In the genomic region with DNA sequence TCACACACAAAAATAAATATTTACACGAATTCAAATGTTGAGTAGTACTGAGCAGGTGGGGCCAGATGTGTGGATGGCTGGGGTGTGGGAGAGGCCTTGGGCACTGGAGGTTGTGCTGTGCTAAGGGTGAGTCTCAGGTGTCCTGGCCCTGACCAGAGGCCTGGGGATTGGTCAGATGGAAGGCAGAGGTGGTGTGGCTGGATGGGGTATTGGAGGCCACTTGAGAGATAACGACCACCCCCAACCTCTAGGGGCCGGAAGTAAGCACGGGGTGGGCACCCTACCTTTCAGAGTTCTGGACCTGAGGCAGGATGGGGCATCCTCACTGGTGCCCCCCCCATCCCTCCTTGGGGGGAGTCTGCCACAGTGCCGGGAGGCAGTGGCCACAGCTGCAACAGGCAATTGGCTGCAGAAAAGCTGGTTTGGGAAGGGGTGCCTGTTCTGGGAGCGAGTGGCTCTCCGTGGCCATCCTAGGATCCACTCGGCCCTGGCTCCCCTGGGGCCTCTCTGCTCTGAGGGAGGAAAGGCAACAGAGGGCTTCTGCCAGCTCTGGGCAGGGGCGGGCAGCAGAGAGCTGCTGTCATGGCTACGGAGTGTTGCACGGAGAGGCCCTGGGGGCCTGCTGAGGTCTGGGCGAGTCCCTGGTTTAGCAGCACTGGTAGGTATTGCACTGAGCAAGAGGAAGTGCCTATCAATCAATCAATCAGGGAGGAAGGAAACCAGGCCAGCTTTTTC, we compare ENCODE assay signal across 13 cellular contexts.
A peak's percentile ranks its signal among the peaks of the same experiment; 100 is the strongest.
DNase-seq lines count a peak whose midpoint lies in the region; ATAC-seq, FAIRE-seq and TF ChIP-seq lines count a peak whose summit lies in the region.
"Had no signal": no experiment of that assay in that cellular context is flagged by ENCODE, and none has a peak within 500 bp of the region (broad histone marks: within the 10 kb centered on the region; RNA-seq: fewer than 3 reads in every experiment).

No MANE protein-coding gene starts in this region.

- no peak for FAIRE-seq in HepG2 (lab: Jason Lieb, UNC)
- FAIRE-seq: bronchial epithelial cell, G401.6 had no signal

- TF ChIP-seq CTCF in right atrium auricular region (IDR thresholded peaks at IDR 0.05) (no peak), HepG2 (CRISPR knock-in tag; IDR thresholded peaks at IDR 0.05) (0 out of 2 replicates have a peak, but pooled peaks have one; percentile 9)

- peaks cover 19% of the 10 kb centered on the region; the same call in 1 of the 2 replicates for H4K20me1 ChIP-seq in HepG2 (ENCODE audit: insufficient read depth, low read length)

- no peak for TF ChIP-seq RAD21 in HepG2 (CRISPR knock-in tag; IDR thresholded peaks at IDR 0.05)

- H3K27me3 ChIP-seq in right atrium auricular region (no peaks in the 10 kb centered on the region), HepG2 (ENCODE audit: control insufficient read depth in 1 of 2, insufficient read depth in 2 of 2, low read length in 2 of 2) (no peaks in the 10 kb centered on the region)

- TF ChIP-seq EP300 in HepG2 (IDR thresholded peaks at IDR 0.05; ENCODE audit: low read depth in 2 of 2, low read length in 2 of 2) (no peak), HepG2 (CRISPR knock-in tag; IDR thresholded peaks at IDR 0.05; ENCODE audit: borderline replicate concordance) (no peak)

- DNase-seq in cardiac septum (ENCODE audit: low spot score), result peak; percentile 71
- DNase-seq in right atrium auricular region (ENCODE audit: low spot score), result no peak
- DNase-seq in activated T-helper 2 cell treated with anti-CD3 and anti-CD28 coated beads, Interferon-gamma antibody, Interleukin-2, Interleukin-4, amounts not matched to agents 10 μg/mL and 5 μg/mL and 100 μg/mL, durations not matched to agents 14 hours and 24 hours and 36 hours (ENCODE audit: low spot score), result no peak
- DNase-seq in HepG2 (ENCODE audit: low spot score), result no peak
- no peak for DNase-seq in D341Med (ENCODE audit: low spot score)
- no peak for DNase-seq in 8988T
- DNase-seq in effector CD8-positive, alpha-beta T cell (lab: John Stamatoyannopoulos, UW), result no peak
- DNase-seq: Kasumi-1; stimulated activated CD4-positive, alpha-beta T cell treated with anti-CD3 and anti-CD28 coated beads, Interleukin-15, amount 100 ng/mL, for 24 hours had no signal

- H3K4me2 ChIP-seq in HepG2 (ENCODE audit: low read depth, low read length), result no peak overlapping the region

- no peak overlapping the region for H3K4me3 Mint-ChIP-seq in activated T-helper 2 cell treated with anti-CD3 and anti-CD28 coated beads, Interferon-gamma antibody, Interleukin-2, Interleukin-4, amounts not matched to agents 10 μg/mL and 5 μg/mL and 100 μg/mL, durations not matched to agents 14 hours and 24 hours and 36 hours (ENCODE audit: low read depth)

- peaks cover 25% of the 10 kb centered on the region for H3K36me3 ChIP-seq in right atrium auricular region
- H3K36me3 ChIP-seq in HepG2 (replicated peaks in 1 of 2; ENCODE audit: control insufficient read depth in 1 of 2, insufficient read depth in 2 of 2, low read length in 2 of 2), result peaks cover 31 to 78% of the 10 kb centered on the region in 2 experiments

- H3K4me1 ChIP-seq in right atrium auricular region (peaks cover 0 to 53% of the 10 kb centered on the region in 2 donors), HepG2 (ENCODE audit: insufficient read depth, low read length) (peaks cover 32% of the 10 kb centered on the region)

- no TSS peak for BruUV-seq in HepG2 (replicated peaks; lab: Mats Ljungman, UMichigan)

- no peaks in the 10 kb centered on the region for H3K27me3 Mint-ChIP-seq in activated T-helper 2 cell treated with anti-CD3 and anti-CD28 coated beads, Interferon-gamma antibody, Interleukin-2, Interleukin-4, amounts not matched to agents 10 μg/mL and 5 μg/mL and 100 μg/mL, durations not matched to agents 14 hours and 24 hours and 36 hours (ENCODE audit: low read depth)

- H2AFZ ChIP-seq in HepG2 (ENCODE audit: low read length), result no peak overlapping the region

- no peaks in the 10 kb centered on the region for H3K9me3 Mint-ChIP-seq in activated T-helper 2 cell treated with anti-CD3 and anti-CD28 coated beads, Interferon-gamma antibody, Interleukin-2, Interleukin-4, amounts not matched to agents 10 μg/mL and 5 μg/mL and 100 μg/mL, durations not matched to agents 14 hours and 24 hours and 36 hours

- H3K27ac ChIP-seq in right atrium auricular region, result no peak overlapping the region
- no peak overlapping the region for H3K27ac ChIP-seq in HepG2 (ENCODE audit: extremely low read length, insufficient read depth, low read length)

- no peak overlapping the region for H3K9ac ChIP-seq in HepG2 (ENCODE audit: insufficient read depth, low read depth, low read length)

- TF ChIP-seq POLR2A in HepG2 (IDR thresholded peaks at IDR 0.05; ENCODE audit: insufficient read depth in 1 of 2, low read depth in 2 of 2, low read length in 2 of 2), result peak in 1 of 2 experiments; percentile 46; a peak in 2 of 4 replicates

- H3K4me1 Mint-ChIP-seq in activated T-helper 2 cell treated with anti-CD3 and anti-CD28 coated beads, Interferon-gamma antibody, Interleukin-2, Interleukin-4, amounts not matched to agents 10 μg/mL and 5 μg/mL and 100 μg/mL, durations not matched to agents 14 hours and 24 hours and 36 hours (ENCODE audit: low read depth), result peaks cover 4% of the 10 kb centered on the region

- H3K79me2 ChIP-seq in HepG2 (ENCODE audit: insufficient read depth, low read length), result no peaks in the 10 kb centered on the region

- intact Hi-C loops in cardiac septum (cut with DNase I), result no loop called here
- intact Hi-C loops in activated T-helper 2 cell treated with anti-CD3 and anti-CD28 coated beads, Interferon-gamma antibody, Interleukin-2, Interleukin-4, amounts not matched to agents 10 μg/mL and 5 μg/mL and 100 μg/mL, durations not matched to agents 14 hours and 24 hours and 36 hours (cut with micrococcal nuclease), result no loop called here
- intact Hi-C loops in HepG2 (cut with micrococcal nuclease; ENCODE audit: unreplicated experiment), result no loop called here

- H3K27ac Mint-ChIP-seq in activated T-helper 2 cell treated with anti-CD3 and anti-CD28 coated beads, Interferon-gamma antibody, Interleukin-2, Interleukin-4, amounts not matched to agents 10 μg/mL and 5 μg/mL and 100 μg/mL, durations not matched to agents 14 hours and 24 hours and 36 hours, result peak overlapping the region; percentile 59

- peaks cover 34% of the 10 kb centered on the region for H3K36me3 Mint-ChIP-seq in activated T-helper 2 cell treated with anti-CD3 and anti-CD28 coated beads, Interferon-gamma antibody, Interleukin-2, Interleukin-4, amounts not matched to agents 10 μg/mL and 5 μg/mL and 100 μg/mL, durations not matched to agents 14 hours and 24 hours and 36 hours (ENCODE audit: low read depth)

- H3K4me3 ChIP-seq in right atrium auricular region (no peak overlapping the region), HepG2 (replicated peaks in 1 of 3; ENCODE audit: insufficient read depth in 1 of 3, low read depth in 2 of 3, low read length in 3 of 3) (no peak overlapping the region)
- H3K4me3 ChIP-seq: HAP-1 had no signal

- ATAC-seq in HepG2 (peak; percentile 13), GM21381 (IDR thresholded peaks at IDR 0.05; ENCODE audit: unreplicated experiment) (no peak)

- POLR2A ChIA-PET in HepG2 (lab: Yijun Ruan, JAX), result interaction anchor here (0.8 to 1.0 kb wide), 2 partner anchors 10 to 81 kb away, joined by 3 read pairs; no protein-coding TSS in a partner anchor

- no peaks in the 10 kb centered on the region for H3K9me3 ChIP-seq in right atrium auricular region
- no peaks in the 10 kb centered on the region for H3K9me3 ChIP-seq in HepG2 (ENCODE audit: low read length)
- H3K9me3 ChIP-seq: HAP-1 had no signal

- WGBS in HepG2 (ENCODE audit: low lambda C conversion rate), result 89% methylated on average over 11 of the region's 12 CpGs

- CTCF ChIA-PET in HepG2 (lab: Yijun Ruan, JAX; ENCODE audit: low intra/inter-chr PET ratio, low total read pairs), result no interaction called here

- in situ Hi-C loops in HepG2 (cut with HindIII; ENCODE audit: extremely low pct_ligation_motif_present, low pct_unique_long_range_greater_than_20kb), result no loop called here

TF ChIP-seq in HepG2, 621 proteins besides CTCF, POLR2A, EP300 and RAD21 (continues in another document):
- TF ChIP-seq, protein P1, sequence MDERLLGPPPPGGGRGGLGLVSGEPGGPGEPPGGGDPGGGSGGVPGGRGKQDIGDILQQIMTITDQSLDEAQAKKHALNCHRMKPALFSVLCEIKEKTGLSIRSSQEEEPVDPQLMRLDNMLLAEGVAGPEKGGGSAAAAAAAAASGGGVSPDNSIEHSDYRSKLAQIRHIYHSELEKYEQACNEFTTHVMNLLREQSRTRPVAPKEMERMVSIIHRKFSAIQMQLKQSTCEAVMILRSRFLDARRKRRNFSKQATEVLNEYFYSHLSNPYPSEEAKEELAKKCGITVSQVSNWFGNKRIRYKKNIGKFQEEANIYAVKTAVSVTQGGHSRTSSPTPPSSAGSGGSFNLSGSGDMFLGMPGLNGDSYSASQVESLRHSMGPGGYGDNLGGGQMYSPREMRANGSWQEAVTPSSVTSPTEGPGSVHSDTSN (CRISPR knock-in tag; IDR thresholded peaks at IDR 0.05), result 0 out of 2 replicates have a peak, but pooled peaks have one; percentile 8
- TF ChIP-seq, protein P2, sequence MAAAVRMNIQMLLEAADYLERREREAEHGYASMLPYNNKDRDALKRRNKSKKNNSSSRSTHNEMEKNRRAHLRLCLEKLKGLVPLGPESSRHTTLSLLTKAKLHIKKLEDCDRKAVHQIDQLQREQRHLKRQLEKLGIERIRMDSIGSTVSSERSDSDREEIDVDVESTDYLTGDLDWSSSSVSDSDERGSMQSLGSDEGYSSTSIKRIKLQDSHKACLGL (CRISPR knock-in tag; IDR thresholded peaks at IDR 0.05), result 0 out of 2 replicates have a peak, but pooled peaks have one; percentile 37
- no peak for TF ChIP-seq NCOA2 (CRISPR knock-in tag; IDR thresholded peaks at IDR 0.05)
- no peak for TF ChIP-seq ZSCAN29 (CRISPR knock-in tag; conservative IDR thresholded peaks at IDR 0.05)
- 0 out of 2 replicates have a peak, but pooled peaks have one; percentile 40 for TF ChIP-seq AKAP8 (CRISPR knock-in tag; IDR thresholded peaks at IDR 0.05)
- TF ChIP-seq ZSCAN21 (CRISPR knock-in tag; IDR thresholded peaks at IDR 0.05; ENCODE audit: borderline replicate concordance), result 0 out of 2 replicates have a peak, but pooled peaks have one; percentile 26
- 0 out of 2 replicates have a peak, but pooled peaks have one; percentile 10 for TF ChIP-seq KMT2A (CRISPR knock-in tag; IDR thresholded peaks at IDR 0.05)
- TF ChIP-seq AGO1 (IDR thresholded peaks at IDR 0.05; ENCODE audit: low read depth, low read length, poor library complexity, severe bottlenecking), result peak; percentile 35
- peak; percentile 34; the same call in 1 of the 2 replicates for TF ChIP-seq EED (CRISPR knock-in tag; IDR thresholded peaks at IDR 0.05)
